Comparison of ENCODE assay signal across 20 cellular contexts in genomic region chr2:43708178-43708577, GRCh38. TPM values are rescaled to one million over a fixed set of nuclear protein-coding genes. Genes with fewer than 3 reads are reported as not detected.
A peak's percentile ranks its signal among the peaks of the same experiment; 100 is the strongest.
DNase-seq lines count a peak whose midpoint lies in the region; ATAC-seq and TF ChIP-seq lines count a peak whose summit lies in the region.
"Had no signal": no experiment of that assay in that cellular context is flagged by ENCODE, and none has a peak within 500 bp of the region (broad histone marks: within the 10 kb centered on the region; RNA-seq: fewer than 3 reads in every experiment).

No MANE protein-coding gene starts in this region.

- no peak for ATAC-seq in GM18867 (IDR thresholded peaks at IDR 0.05; ENCODE audit: unreplicated experiment)

- H3K4me1 ChIP-seq in SK-N-SH (ENCODE audit: control insufficient read depth in 1 of 2, insufficient read depth in 2 of 2, low read depth in 1 of 2, low read length in 1 of 2) (peaks cover 0 to 8% of the 10 kb centered on the region in 2 experiments; a peak in 1 of 4 replicates), rectal smooth muscle tissue (ENCODE audit: control insufficient read depth, insufficient read depth, low read length) (peaks cover 6% of the 10 kb centered on the region)
- H3K4me1 ChIP-seq: BLaER1, SJCRH30 had no signal

- H3K4me1 Mint-ChIP-seq in activated T-helper 1 cell treated with anti-CD3 and anti-CD28 coated beads, Interleukin-12 subunit alpha, Interleukin-12 subunit beta, Interleukin-2, Interleukin-4 antibody, amounts not matched to agents 30 ng/mL and 10 ng/mL and 1 ng/mL, durations not matched to agents 14 hours and 24 hours and 36 hours (ENCODE audit: low read depth) = no peaks in the 10 kb centered on the region
- H3K4me1 Mint-ChIP-seq: CD8-positive, alpha-beta memory T cell had no signal

- no peak overlapping the region for H3K4me3 ChIP-seq in SK-N-SH (ENCODE audit: low read depth in 2 of 2, low read length in 1 of 2)
- H3K4me3 ChIP-seq in fibroblast of pulmonary artery (replicated peaks; ENCODE audit: low read depth, low read length) = no peak overlapping the region
- no peak overlapping the region for H3K4me3 ChIP-seq in rectal smooth muscle tissue (ENCODE audit: low read length)
- H3K4me3 ChIP-seq: BLaER1, SJCRH30 had no signal

- TF ChIP-seq RAD21 in SK-N-SH (IDR thresholded peaks at IDR 0.05; ENCODE audit: low read length) = no peak

- no peak for TF ChIP-seq EP300 in SK-N-SH (IDR thresholded peaks at IDR 0.05; ENCODE audit: borderline replicate concordance in 1 of 2, low read depth in 1 of 2, low read length in 1 of 2)

- no peak overlapping the region for H3K27ac Mint-ChIP-seq in activated T-helper 1 cell treated with anti-CD3 and anti-CD28 coated beads, Interleukin-12 subunit alpha, Interleukin-12 subunit beta, Interleukin-2, Interleukin-4 antibody, amounts not matched to agents 30 ng/mL and 10 ng/mL and 1 ng/mL, durations not matched to agents 14 hours and 24 hours and 36 hours
- H3K27ac Mint-ChIP-seq: CD8-positive, alpha-beta memory T cell had no signal

- H3K36me3 ChIP-seq in SK-N-SH (replicated peaks in 1 of 2; ENCODE audit: control insufficient read depth in 1 of 2, insufficient read depth in 2 of 2, low read length in 1 of 2) (no peaks in the 10 kb centered on the region), rectal smooth muscle tissue (ENCODE audit: control insufficient read depth, insufficient read depth, low read length) (peaks cover 4% of the 10 kb centered on the region)
- H3K36me3 ChIP-seq: BLaER1, SJCRH30 had no signal

- POLR2A ChIA-PET in SK-N-SH (lab: Yijun Ruan, JAX) = no interaction called here

- TF ChIP-seq CTCF in SK-N-SH (IDR thresholded peaks at IDR 0.05) (no peak), fibroblast of pulmonary artery (IDR thresholded peaks at IDR 0.05; ENCODE audit: low read length, missing control alignments) (no peak)

- H3K9me2 ChIP-seq in SK-N-SH = no peaks in the 10 kb centered on the region

- H3K27me3 ChIP-seq in SK-N-SH (ENCODE audit: insufficient read depth) (no peaks in the 10 kb centered on the region), rectal smooth muscle tissue (ENCODE audit: control insufficient read depth, insufficient read depth, low read length) (no peaks in the 10 kb centered on the region)
- H3K27me3 ChIP-seq: BLaER1, SJCRH30 had no signal

- no peaks in the 10 kb centered on the region for H3K36me3 Mint-ChIP-seq in activated T-helper 1 cell treated with anti-CD3 and anti-CD28 coated beads, Interleukin-12 subunit alpha, Interleukin-12 subunit beta, Interleukin-2, Interleukin-4 antibody, amounts not matched to agents 30 ng/mL and 10 ng/mL and 1 ng/mL, durations not matched to agents 14 hours and 24 hours and 36 hours (ENCODE audit: low read depth)

- H3K79me2 ChIP-seq in SK-N-SH (ENCODE audit: insufficient read depth) = no peaks in the 10 kb centered on the region

- DNase-seq in SK-N-SH (no peak), fibroblast of pulmonary artery (ENCODE audit: low read depth) (peak; percentile 50), UCSD-AML1 (lab: John Stamatoyannopoulos, UW; ENCODE audit: unreplicated experiment) (no peak), HPDE6-E6E7 (ENCODE audit: extremely low spot score) (no peak)
- no peak for DNase-seq in activated T-helper 1 cell treated with anti-CD3 and anti-CD28 coated beads, Interleukin-12 subunit alpha, Interleukin-12 subunit beta, Interleukin-2, Interleukin-4 antibody, amounts not matched to agents 30 ng/mL and 10 ng/mL and 1 ng/mL, durations not matched to agents 14 hours and 24 hours and 36 hours (ENCODE audit: low spot score)
- DNase-seq: CD8-positive, alpha-beta memory T cell; DND-41; GF-D8; Karpas-422; NCI-H1417; NCI-H2029; NCI-H2171 treated with DMSO at 0.1 percent for 48 hours; NCI-H526; NK-92 treated with Interleukin-12 subunit alpha and Interleukin-12 subunit beta, amount 100 ng/mL, for 24 hours; OCI-M1; SJCRH30 had no signal

- WGBS in SK-N-SH (ENCODE audit: low lambda C conversion rate) = 95% methylated on average over 6 of the region's 6 CpGs

- H3K9me3 ChIP-seq in SK-N-SH = no peaks in the 10 kb centered on the region
- H3K9me3 ChIP-seq: BLaER1, SJCRH30 had no signal

- H3K4me3 Mint-ChIP-seq in activated T-helper 1 cell treated with anti-CD3 and anti-CD28 coated beads, Interleukin-12 subunit alpha, Interleukin-12 subunit beta, Interleukin-2, Interleukin-4 antibody, amounts not matched to agents 30 ng/mL and 10 ng/mL and 1 ng/mL, durations not matched to agents 14 hours and 24 hours and 36 hours = no peak overlapping the region
- H3K4me3 Mint-ChIP-seq: CD8-positive, alpha-beta memory T cell had no signal

- H3K27ac ChIP-seq in SK-N-SH (ENCODE audit: low read depth in 2 of 2, low read length in 1 of 2) = no peak overlapping the region
- H3K27ac ChIP-seq in rectal smooth muscle tissue (ENCODE audit: low read depth, low read length) = peak overlapping the region; percentile 34
- H3K27ac ChIP-seq: BLaER1, RWPE1, SJCRH30 had no signal

- no peak overlapping the region for H3K4me2 ChIP-seq in SK-N-SH
- H3K4me2 ChIP-seq: BLaER1 had no signal

- peaks cover 8% of the 10 kb centered on the region for H3K27me3 Mint-ChIP-seq in activated T-helper 1 cell treated with anti-CD3 and anti-CD28 coated beads, Interleukin-12 subunit alpha, Interleukin-12 subunit beta, Interleukin-2, Interleukin-4 antibody, amounts not matched to agents 30 ng/mL and 10 ng/mL and 1 ng/mL, durations not matched to agents 14 hours and 24 hours and 36 hours (ENCODE audit: insufficient read depth)

- CTCF ChIA-PET in SK-N-SH (lab: Yijun Ruan, JAX) = interaction anchor here (1.3 to 1.4 kb wide), 3 partner anchors 14 to 100 kb away, joined by 3 to 5 read pairs (median 4); no protein-coding TSS in a partner anchor

- no peaks in the 10 kb centered on the region for H3K9me3 Mint-ChIP-seq in activated T-helper 1 cell treated with anti-CD3 and anti-CD28 coated beads, Interleukin-12 subunit alpha, Interleukin-12 subunit beta, Interleukin-2, Interleukin-4 antibody, amounts not matched to agents 30 ng/mL and 10 ng/mL and 1 ng/mL, durations not matched to agents 14 hours and 24 hours and 36 hours
- H3K9me3 Mint-ChIP-seq: CD8-positive, alpha-beta memory T cell had no signal

- intact Hi-C loops in activated T-helper 1 cell treated with anti-CD3 and anti-CD28 coated beads, Interleukin-12 subunit alpha, Interleukin-12 subunit beta, Interleukin-2, Interleukin-4 antibody, amounts not matched to agents 30 ng/mL and 10 ng/mL and 1 ng/mL, durations not matched to agents 14 hours and 24 hours and 36 hours (cut with micrococcal nuclease) = no loop called here

- no peaks in the 10 kb centered on the region for H3F3A ChIP-seq in SK-N-SH (replicated peaks; ENCODE audit: insufficient read depth)

- H2AFZ ChIP-seq in SK-N-SH (ENCODE audit: low read depth) = peak overlapping the region; percentile 21; the same call in 1 of the 2 replicates

- no peaks in the 10 kb centered on the region for H4K20me1 ChIP-seq in SK-N-SH (ENCODE audit: insufficient read depth)
- H4K20me1 ChIP-seq: BLaER1 had no signal

- H3K9ac ChIP-seq in SK-N-SH = no peak overlapping the region
- no peak overlapping the region for H3K9ac ChIP-seq in rectal smooth muscle tissue (ENCODE audit: low read length)
- H3K9ac ChIP-seq: BLaER1 had no signal

TF ChIP-seq in SK-N-SH, 30 proteins besides CTCF, POLR2A, EP300 and RAD21:
- no peak for TF ChIP-seq MAX (IDR thresholded peaks at IDR 0.05; ENCODE audit: low read depth)
- no peak for TF ChIP-seq JUND (IDR thresholded peaks at IDR 0.05)

RNA-seq across cellular contexts. Expression of gene C1GALT1C1L, which starts 31.9 kb away (rescaled TPM):
- 2.6 and 3.1 TPM in 2 replicates for polyA plus RNA-seq in SK-N-SH (2012; rRNA removed)
- polyA plus RNA-seq in SK-N-SH (2012; cell fraction: cytosol; rRNA removed) = 4.1 and 4.5 TPM in 2 replicates
- polyA plus RNA-seq in SK-N-SH (2012; cell fraction: nucleus; rRNA removed) = 0.45 and 1.5 TPM in 2 replicates
- not detected in 2 replicates for total RNA-seq in activated T-helper 1 cell treated with anti-CD3 and anti-CD28 coated beads, Interleukin-12 subunit alpha, Interleukin-12 subunit beta, Interleukin-2, Interleukin-4 antibody, amounts not matched to agents 30 ng/mL and 10 ng/mL and 1 ng/mL, durations not matched to agents 14 hours and 24 hours and 36 hours
- polyA plus RNA-seq: CD8-positive, alpha-beta memory T cell had no signal
